Comparison of ENCODE assay signal across 11 cellular contexts in genomic region chr13:111043575-111043982, GRCh38.
DNase-seq lines count a peak whose midpoint lies in the region; ATAC-seq and TF ChIP-seq lines count a peak whose summit lies in the region.
"Had no signal": no experiment of that assay in that cellular context is flagged by ENCODE, and none has a peak within 500 bp of the region (broad histone marks: within the 10 kb centered on the region; RNA-seq: fewer than 3 reads in every experiment).

No MANE protein-coding gene starts in this region.

- ATAC-seq in stimulated activated memory B cell treated with anti-CD40 and anti-IgM and Interleukin-4, amounts not matched to agents 10 μg/mL and 1 μg/mL and 100 μg/mL, for 72 hours, result peak; percentile 65

- POLR2A ChIA-PET in activated CD4-positive, alpha-beta memory T cell treated with anti-CD3 and anti-CD28 coated beads, Interleukin-2, amount 10 ng/mL, durations not matched to agents 7 days and 5 days (lab: Charles Lee), result interaction anchor here (0.6 kb wide), 1 partner anchor 328 kb away, joined by 5 read pairs; no protein-coding TSS in a partner anchor
- POLR2A ChIA-PET in activated CD4-positive, alpha-beta memory T cell treated with anti-CD3 and anti-CD28 coated beads for 36 hours (lab: Charles Lee), result no interaction called here

- no peak overlapping the region for H3K4me3 ChIP-seq in foreskin fibroblast (ENCODE audit: low read depth in 1 of 2, low read length in 2 of 2)
- H3K4me3 ChIP-seq: uterus had no signal

- TF ChIP-seq CTCF in foreskin fibroblast (IDR thresholded peaks at IDR 0.05; ENCODE audit: low read depth, low read length) (no peak), CD14-positive monocyte (IDR thresholded peaks at IDR 0.05) (no peak)

- peaks cover 24% of the 10 kb centered on the region for H3K27me3 Mint-ChIP-seq in activated CD4-positive, alpha-beta memory T cell treated with anti-CD3 and anti-CD28 coated beads, Interleukin-2, amount 10 ng/mL, durations not matched to agents 7 days and 5 days
- peaks cover 7% of the 10 kb centered on the region for H3K27me3 Mint-ChIP-seq in activated CD4-positive, alpha-beta memory T cell treated with anti-CD3 and anti-CD28 coated beads for 36 hours
- H3K27me3 Mint-ChIP-seq in stimulated activated memory B cell treated with anti-CD40 and anti-IgM and Interleukin-4, amounts not matched to agents 10 μg/mL and 1 μg/mL and 100 μg/mL, for 72 hours, result peaks cover 12% of the 10 kb centered on the region
- peaks cover 2 to 10% (median 6%) of the 10 kb centered on the region in 3 donors for H3K27me3 Mint-ChIP-seq in CD14-positive monocyte (ENCODE audit: low read depth in 3 of 3)

- CTCF ChIA-PET in activated CD4-positive, alpha-beta memory T cell treated with anti-CD3 and anti-CD28 coated beads, Interleukin-2, amount 10 ng/mL, durations not matched to agents 7 days and 5 days (lab: Charles Lee), result interaction anchor here (1.3 kb wide), 1 partner anchor 11 kb away, joined by 3 read pairs; no protein-coding TSS in a partner anchor
- CTCF ChIA-PET in activated CD4-positive, alpha-beta memory T cell treated with anti-CD3 and anti-CD28 coated beads for 36 hours (lab: Charles Lee), result no interaction called here

- no peak overlapping the region for H3K4me3 Mint-ChIP-seq in activated CD4-positive, alpha-beta memory T cell treated with anti-CD3 and anti-CD28 coated beads, Interleukin-2, amount 10 ng/mL, durations not matched to agents 7 days and 5 days
- H3K4me3 Mint-ChIP-seq in activated CD4-positive, alpha-beta memory T cell treated with anti-CD3 and anti-CD28 coated beads for 36 hours, result no peak overlapping the region
- no peak overlapping the region for H3K4me3 Mint-ChIP-seq in stimulated activated memory B cell treated with anti-CD40 and anti-IgM and Interleukin-4, amounts not matched to agents 10 μg/mL and 1 μg/mL and 100 μg/mL, for 72 hours
- H3K4me3 Mint-ChIP-seq in CD14-positive monocyte, result no peak overlapping the region

- H3K27ac Mint-ChIP-seq in activated CD4-positive, alpha-beta memory T cell treated with anti-CD3 and anti-CD28 coated beads, Interleukin-2, amount 10 ng/mL, durations not matched to agents 7 days and 5 days, result peak overlapping the region; percentile 46
- no peak overlapping the region for H3K27ac Mint-ChIP-seq in activated CD4-positive, alpha-beta memory T cell treated with anti-CD3 and anti-CD28 coated beads for 36 hours
- H3K27ac Mint-ChIP-seq in stimulated activated memory B cell treated with anti-CD40 and anti-IgM and Interleukin-4, amounts not matched to agents 10 μg/mL and 1 μg/mL and 100 μg/mL, for 72 hours, result peak overlapping the region; percentile 48
- no peak overlapping the region for H3K27ac Mint-ChIP-seq in CD14-positive monocyte

- H3K4me1 Mint-ChIP-seq in activated CD4-positive, alpha-beta memory T cell treated with anti-CD3 and anti-CD28 coated beads, Interleukin-2, amount 10 ng/mL, durations not matched to agents 7 days and 5 days, result peaks cover 27% of the 10 kb centered on the region
- peaks cover 7% of the 10 kb centered on the region for H3K4me1 Mint-ChIP-seq in activated CD4-positive, alpha-beta memory T cell treated with anti-CD3 and anti-CD28 coated beads for 36 hours (ENCODE audit: low read depth)
- H3K4me1 Mint-ChIP-seq in stimulated activated memory B cell treated with anti-CD40 and anti-IgM and Interleukin-4, amounts not matched to agents 10 μg/mL and 1 μg/mL and 100 μg/mL, for 72 hours, result peaks cover 28% of the 10 kb centered on the region
- peaks cover 11% of the 10 kb centered on the region for H3K4me1 Mint-ChIP-seq in CD14-positive monocyte

- intact Hi-C loops in activated CD4-positive, alpha-beta memory T cell treated with anti-CD3 and anti-CD28 coated beads for 36 hours (cut with micrococcal nuclease), result no loop called here
- intact Hi-C loops in CD14-positive monocyte (cut with micrococcal nuclease), result loop anchor here in 1 of 2 donors (10.0 kb wide), 1 partner anchor 129 kb away; the partner anchor contains the start of gene ANKRD10

- peak; percentile 40 for DNase-seq in activated CD4-positive, alpha-beta memory T cell treated with anti-CD3 and anti-CD28 coated beads, Interleukin-2, amount 10 ng/mL, durations not matched to agents 7 days and 5 days
- no peak for DNase-seq in activated CD4-positive, alpha-beta memory T cell treated with anti-CD3 and anti-CD28 coated beads for 36 hours
- DNase-seq in M059J (ENCODE audit: low read depth) (peak; percentile 72), foreskin fibroblast (peak; percentile 82 to 84), NCI-H82 (lab: John Stamatoyannopoulos, UW) (no peak), SIG-M5 treated with dmso at 0.1 percent for 504 hours (lab: John Stamatoyannopoulos, UW; ENCODE audit: unreplicated experiment) (no peak), CD14-positive monocyte (ENCODE audit: low spot score) (no peak)
- DNase-seq: activated CD8-positive, alpha-beta memory T cell treated with anti-CD3 and anti-CD28 coated beads, Interleukin-2, amount 50 U/mL, for 48 hours; NCI-H2171 had no signal

- peaks cover 5% of the 10 kb centered on the region for H3K9me3 Mint-ChIP-seq in activated CD4-positive, alpha-beta memory T cell treated with anti-CD3 and anti-CD28 coated beads, Interleukin-2, amount 10 ng/mL, durations not matched to agents 7 days and 5 days
- H3K9me3 Mint-ChIP-seq in activated CD4-positive, alpha-beta memory T cell treated with anti-CD3 and anti-CD28 coated beads for 36 hours, result no peaks in the 10 kb centered on the region
- no peaks in the 10 kb centered on the region for H3K9me3 Mint-ChIP-seq in stimulated activated memory B cell treated with anti-CD40 and anti-IgM and Interleukin-4, amounts not matched to agents 10 μg/mL and 1 μg/mL and 100 μg/mL, for 72 hours
- H3K9me3 Mint-ChIP-seq in CD14-positive monocyte, result peaks cover 0 to 4% (median 0%) of the 10 kb centered on the region in 7 donors

- H3K36me3 Mint-ChIP-seq in activated CD4-positive, alpha-beta memory T cell treated with anti-CD3 and anti-CD28 coated beads, Interleukin-2, amount 10 ng/mL, durations not matched to agents 7 days and 5 days (ENCODE audit: low read depth), result no peaks in the 10 kb centered on the region
- no peaks in the 10 kb centered on the region for H3K36me3 Mint-ChIP-seq in activated CD4-positive, alpha-beta memory T cell treated with anti-CD3 and anti-CD28 coated beads for 36 hours
- no peaks in the 10 kb centered on the region for H3K36me3 Mint-ChIP-seq in stimulated activated memory B cell treated with anti-CD40 and anti-IgM and Interleukin-4, amounts not matched to agents 10 μg/mL and 1 μg/mL and 100 μg/mL, for 72 hours
- H3K36me3 Mint-ChIP-seq in CD14-positive monocyte, result no peaks in the 10 kb centered on the region

Comparison
In these comparisons a context has a peak if more than half of its experiments do, and no peak if none do; other contexts are left out.
1. DNase-seq: peak in activated CD4-positive, alpha-beta memory T cell treated with anti-CD3 and anti-CD28 coated beads, Interleukin-2, amount 10 ng/mL, durations not matched to agents 7 days and 5 days (single experiment), M059J (single experiment) and foreskin fibroblast (2 of 2); none in activated CD4-positive, alpha-beta memory T cell treated with anti-CD3 and anti-CD28 coated beads for 36 hours (single experiment), NCI-H82 (single experiment), SIG-M5 treated with dmso at 0.1 percent for 504 hours (single experiment) and CD14-positive monocyte (single experiment).
2. H3K27ac Mint-ChIP-seq: peak in activated CD4-positive, alpha-beta memory T cell treated with anti-CD3 and anti-CD28 coated beads, Interleukin-2, amount 10 ng/mL, durations not matched to agents 7 days and 5 days (single experiment) and stimulated activated memory B cell treated with anti-CD40 and anti-IgM and Interleukin-4, amounts not matched to agents 10 μg/mL and 1 μg/mL and 100 μg/mL, for 72 hours (single experiment); none in activated CD4-positive, alpha-beta memory T cell treated with anti-CD3 and anti-CD28 coated beads for 36 hours (single experiment) and CD14-positive monocyte (0 of 7).